ENCODE assay signal across 1 cellular context in genomic region chr19:41951686-41952172, GRCh38.
TF ChIP-seq lines count a peak whose summit lies in the region.

No MANE protein-coding gene starts in this region.

TF ChIP-seq in GM12878, 131 proteins besides CTCF, POLR2A, EP300 and RAD21 (continued from another document and continues in another):
- no peak for TF ChIP-seq E2F8 (IDR thresholded peaks at IDR 0.05; ENCODE audit: low read depth, partially characterized antibody)
- no peak for TF ChIP-seq POLR2AphosphoS2 (IDR thresholded peaks at IDR 0.05; ENCODE audit: low read depth, low read length)
- TF ChIP-seq YBX1 (IDR thresholded peaks at IDR 0.05): no peak
- TF ChIP-seq SUZ12 (IDR thresholded peaks at IDR 0.05; ENCODE audit: unreplicated experiment): no peak
- no peak for TF ChIP-seq FOS (IDR thresholded peaks at IDR 0.05; ENCODE audit: borderline replicate concordance, extremely low read depth, insufficient read length)
- TF ChIP-seq POLR2AphosphoS5 (IDR thresholded peaks at IDR 0.05; ENCODE audit: low read length): no peak
- TF ChIP-seq MLLT1 (IDR thresholded peaks at IDR 0.05): peak; percentile 58
- no peak for TF ChIP-seq PRDM15 (CRISPR knock-in tag; IDR thresholded peaks at IDR 0.05)
- TF ChIP-seq EED (IDR thresholded peaks at IDR 0.05; ENCODE audit: low read depth): peak; percentile 59; the same call in 1 of the 2 replicates
- TF ChIP-seq IKZF2 (IDR thresholded peaks at IDR 0.05): no peak
- no peak for TF ChIP-seq POU2F2 (IDR thresholded peaks at IDR 0.05; ENCODE audit: borderline replicate concordance, low read depth, low read length)
- no peak for TF ChIP-seq TBL1XR1 (IDR thresholded peaks at IDR 0.05; ENCODE audit: low read depth, low read length)
- 0 out of 4 replicates have a peak, but pooled peaks have one; percentile 8 to 11 for TF ChIP-seq BHLHE40 (IDR thresholded peaks at IDR 0.05; ENCODE audit: borderline replicate concordance in 1 of 2, low read depth in 2 of 2, low read length in 1 of 2)
- no peak for TF ChIP-seq SREBF2 (IDR thresholded peaks at IDR 0.05; ENCODE audit: low read length)
- no peak for TF ChIP-seq ELK1 (IDR thresholded peaks at IDR 0.05; ENCODE audit: low read depth, low read length)
- no peak for TF ChIP-seq ZBTB11 (CRISPR knock-in tag; IDR thresholded peaks at IDR 0.05)
- no peak for TF ChIP-seq NRF1 (conservative IDR thresholded peaks at IDR 0.05; ENCODE audit: low read depth, low read length)
- peak; percentile 9 for TF ChIP-seq MEF2B (IDR thresholded peaks at IDR 0.05; ENCODE audit: partially characterized antibody, poor library complexity, severe bottlenecking)
- TF ChIP-seq KDM1A (IDR thresholded peaks at IDR 0.05; ENCODE audit: borderline replicate concordance): no peak
- peak; percentile 46 for TF ChIP-seq IKZF1 (conservative IDR thresholded peaks at IDR 0.05)
- no peak for TF ChIP-seq HCFC1 (IDR thresholded peaks at IDR 0.05; ENCODE audit: low read length)
- no peak for TF ChIP-seq HSF1 (IDR thresholded peaks at IDR 0.05; ENCODE audit: low read depth, low read length)
- peak; percentile 62; the same call in 1 of the 2 replicates for TF ChIP-seq RB1 (IDR thresholded peaks at IDR 0.05; ENCODE audit: borderline replicate concordance)
- no peak for TF ChIP-seq BRCA1 (IDR thresholded peaks at IDR 0.05; ENCODE audit: low read depth, low read length)
- TF ChIP-seq PBX3 (IDR thresholded peaks at IDR 0.05; ENCODE audit: insufficient replicate concordance, low read depth, low read length): no peak
- no peak for TF ChIP-seq ZZZ3 (IDR thresholded peaks at IDR 0.05; ENCODE audit: control insufficient read depth, insufficient read length, low read depth)
- no peak for TF ChIP-seq SMAD5 (IDR thresholded peaks at IDR 0.05; ENCODE audit: low read depth)
- TF ChIP-seq NFYA (IDR thresholded peaks at IDR 0.05; ENCODE audit: borderline replicate concordance, low read depth, low read length): no peak
- TF ChIP-seq SIX5 (IDR thresholded peaks at IDR 0.05; ENCODE audit: low read depth, low read length, severe bottlenecking): no peak
- TF ChIP-seq MXI1 (IDR thresholded peaks at IDR 0.05; ENCODE audit: low read depth, low read length): no peak
- TF ChIP-seq YY1 (IDR thresholded peaks at IDR 0.05; ENCODE audit: low read depth, low read length): peak; percentile 73; the same call in 1 of the 2 replicates
- TF ChIP-seq ZBED1 (IDR thresholded peaks at IDR 0.05; ENCODE audit: borderline replicate concordance): no peak
- no peak for TF ChIP-seq SREBF1 (IDR thresholded peaks at IDR 0.05; ENCODE audit: low read length)
- TF ChIP-seq CEBPZ (IDR thresholded peaks at IDR 0.05; ENCODE audit: low read depth, low read length): no peak
- TF ChIP-seq MYC (IDR thresholded peaks at IDR 0.05; ENCODE audit: insufficient read depth, insufficient read length, insufficient replicate concordance, low read length, severe bottlenecking): no peak
- TF ChIP-seq TCF3 (IDR thresholded peaks at IDR 0.05; ENCODE audit: borderline replicate concordance, insufficient read depth, low read depth, low read length): no peak
- TF ChIP-seq CREB1 (IDR thresholded peaks at IDR 0.05; ENCODE audit: low read depth): no peak
- no peak for TF ChIP-seq WRNIP1 (IDR thresholded peaks at IDR 0.05; ENCODE audit: borderline replicate concordance, low read depth, low read length)
